14 cellular contexts compared by ENCODE assay signal in the genomic region with DNA sequence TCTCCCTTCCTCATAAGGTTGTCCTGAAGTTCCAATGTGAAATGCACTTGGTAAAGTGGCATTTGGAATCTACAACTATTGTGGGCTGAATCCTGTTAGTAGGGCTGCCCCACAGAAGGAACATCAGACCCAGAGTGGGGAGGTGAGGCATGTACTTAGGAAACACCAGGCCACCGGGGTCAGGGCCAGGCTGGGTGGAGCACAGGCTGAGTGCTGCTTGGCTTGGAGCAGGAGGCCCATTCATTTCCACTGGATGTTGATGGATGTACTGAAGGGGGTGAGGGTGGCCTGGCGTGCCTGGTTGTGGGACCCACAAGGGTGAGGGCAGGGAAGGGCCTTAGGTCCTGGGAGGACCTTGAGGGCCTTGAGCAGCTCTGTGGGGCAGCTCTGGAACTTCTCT. TPM values are rescaled to one million over a fixed set of nuclear protein-coding genes. Genes with fewer than 3 reads are reported as not detected.
DNase-seq lines count a peak whose midpoint lies in the region; ATAC-seq, FAIRE-seq and TF ChIP-seq lines count a peak whose summit lies in the region.
"Had no signal": no experiment of that assay in that cellular context is flagged by ENCODE, and none has a peak within 500 bp of the region (broad histone marks: within the 10 kb centered on the region; RNA-seq: fewer than 3 reads in every experiment).

No MANE protein-coding gene starts in this region.

- CTCF ChIA-PET in endothelial cell of umbilical vein (lab: Charles Lee): interaction anchor here (0.9 to 3.2 kb wide), 8 partner anchors 10 to 48 kb away, joined by 3 to 16 read pairs (median 4); no protein-coding TSS in a partner anchor

- H3K36me3 Mint-ChIP-seq in memory B cell: no peaks in the 10 kb centered on the region
- H3K36me3 Mint-ChIP-seq: activated CD4-positive, alpha-beta memory T cell treated with anti-CD3 and anti-CD28 coated beads for 36 hours had no signal

- no peak for TF ChIP-seq CTCF in endothelial cell of umbilical vein (IDR thresholded peaks at IDR 0.05; ENCODE audit: extremely low read depth in 1 of 2, insufficient read depth in 1 of 2, low read depth in 1 of 2, low read length in 2 of 2)

- no peak for DNase-seq in Karpas-422
- DNase-seq in endothelial cell of umbilical vein (ENCODE audit: low read depth, low spot score): no peak
- DNase-seq in memory B cell (ENCODE audit: low spot score in 2 of 2): no peak
- no peak for DNase-seq in amniotic stem cell (lab: John Stamatoyannopoulos, UW)
- no peak for DNase-seq in AML-193 (lab: John Stamatoyannopoulos, UW)
- no peak for DNase-seq in RPMI8226
- DNase-seq: activated CD4-positive, alpha-beta memory T cell treated with anti-CD3 and anti-CD28 coated beads for 36 hours; activated effector memory CD4-positive, alpha-beta T cell treated with anti-CD3 and anti-CD28 coated beads, Interleukin-2, amount 50 U/mL, for 16 hours; kidney glomerular epithelial cell; NCI-H2029 had no signal

- ATAC-seq in memory B cell (ENCODE audit: low read depth) (no peak), HG03025 (IDR thresholded peaks at IDR 0.05; ENCODE audit: low FRiP score, unreplicated experiment) (no peak)
- ATAC-seq: HCT116 had no signal

- H3K27ac Mint-ChIP-seq in memory B cell: peak overlapping the region; percentile 72
- H3K27ac Mint-ChIP-seq: activated CD4-positive, alpha-beta memory T cell treated with anti-CD3 and anti-CD28 coated beads for 36 hours had no signal

- H3K27me3 ChIP-seq in Karpas-422 (ENCODE audit: low read length) (no peaks in the 10 kb centered on the region), endothelial cell of umbilical vein (ENCODE audit: control insufficient read depth in 2 of 2, insufficient read depth in 2 of 2, low read length in 2 of 2) (no peaks in the 10 kb centered on the region), skeletal muscle tissue (ENCODE audit: control insufficient read depth in 3 of 3, insufficient read depth in 3 of 3, low read length in 3 of 3) (no peaks in the 10 kb centered on the region)

- H3K9me3 ChIP-seq in Karpas-422 (ENCODE audit: low read length): no peaks in the 10 kb centered on the region
- H3K9me3 ChIP-seq in endothelial cell of umbilical vein (replicated peaks; ENCODE audit: control insufficient read depth, insufficient read depth, low read length): no peaks in the 10 kb centered on the region
- H3K9me3 ChIP-seq in skeletal muscle tissue (ENCODE audit: control insufficient read depth in 3 of 3, low read length in 3 of 3): no peaks in the 10 kb centered on the region

- H3K4me2 ChIP-seq in Karpas-422 (ENCODE audit: low read depth, low read length, poor library complexity, severe bottlenecking): peak overlapping the region; percentile 41
- H3K4me2 ChIP-seq in endothelial cell of umbilical vein (ENCODE audit: insufficient read depth, low read length): no peak overlapping the region

- H3K4me3 ChIP-seq in Karpas-422 (ENCODE audit: low read length) (no peak overlapping the region), endothelial cell of umbilical vein (replicated peaks in 1 of 3; ENCODE audit: insufficient read depth in 1 of 3, low read depth in 1 of 3, low read length in 3 of 3) (no peak overlapping the region), skeletal muscle tissue (ENCODE audit: low read length in 3 of 3) (no peak overlapping the region)

- no peaks in the 10 kb centered on the region for H3K9me3 Mint-ChIP-seq in memory B cell
- H3K9me3 Mint-ChIP-seq: activated CD4-positive, alpha-beta memory T cell treated with anti-CD3 and anti-CD28 coated beads for 36 hours had no signal

- FAIRE-seq in endothelial cell of umbilical vein (lab: Jason Lieb, UNC): no peak
- FAIRE-seq: endometrium had no signal

- H3K79me2 ChIP-seq in Karpas-422 (ENCODE audit: low read length) (peaks cover 93% of the 10 kb centered on the region), endothelial cell of umbilical vein (ENCODE audit: control insufficient read depth, insufficient read depth, low read length) (no peaks in the 10 kb centered on the region)

- H2AFZ ChIP-seq in Karpas-422 (ENCODE audit: low read length) (no peak overlapping the region), endothelial cell of umbilical vein (ENCODE audit: low read depth, low read length) (no peak overlapping the region)

- intact Hi-C loops in endothelial cell of umbilical vein (cut with micrococcal nuclease): loop anchor here (1.0 kb wide), 2 partner anchors 9 to 31 kb away; a partner anchor contains a TSS

- dilution Hi-C loops in endothelial cell of umbilical vein (cut with MboI; ENCODE audit: extremely low pct_ligation_motif_present, low sequenced_read_pairs): no loop called here

- H3K36me3 ChIP-seq in Karpas-422 (ENCODE audit: insufficient read depth, low read length) (no peaks in the 10 kb centered on the region), endothelial cell of umbilical vein (ENCODE audit: control insufficient read depth in 2 of 2, extremely low read depth in 1 of 2, insufficient read depth in 2 of 2, low read length in 2 of 2) (no peaks in the 10 kb centered on the region), skeletal muscle tissue (ENCODE audit: control insufficient read depth in 3 of 3, insufficient read depth in 3 of 3, low read length in 3 of 3) (no peaks in the 10 kb centered on the region)

- no TSS peak for BruUV-seq in endothelial cell of umbilical vein (replicated peaks; lab: Mats Ljungman, UMichigan)

- H4K20me1 ChIP-seq in Karpas-422 (ENCODE audit: insufficient read depth, low read depth, low read length): no peaks in the 10 kb centered on the region; the same call in 1 of the 2 replicates
- no peaks in the 10 kb centered on the region for H4K20me1 ChIP-seq in endothelial cell of umbilical vein (replicated peaks; ENCODE audit: control insufficient read depth, extremely low read depth, insufficient read depth, low read length)

- H3K27ac ChIP-seq in Karpas-422 (ENCODE audit: low read length) (peak overlapping the region; percentile 84), endothelial cell of umbilical vein (ENCODE audit: insufficient read depth, low read depth, low read length) (peak overlapping the region; percentile 73), skeletal muscle tissue (ENCODE audit: low read depth, low read length) (peak overlapping the region; percentile 62)

- peak overlapping the region; percentile 23 for H3K9ac ChIP-seq in Karpas-422 (ENCODE audit: low read length)
- H3K9ac ChIP-seq in endothelial cell of umbilical vein (replicated peaks; ENCODE audit: extremely low read depth, insufficient read depth, low read length): peak overlapping the region; percentile 19
- peak overlapping the region in 1 of 3 donors; percentile 66 for H3K9ac ChIP-seq in skeletal muscle tissue (ENCODE audit: low read depth in 1 of 3, low read length in 3 of 3)

- POLR2A ChIA-PET in endothelial cell of umbilical vein (lab: Charles Lee): interaction anchor here (0.7 to 1.1 kb wide), 2 partner anchors 10 to 761 kb away, joined by 3 to 5 read pairs; no protein-coding TSS in a partner anchor

- H3K4me1 ChIP-seq in Karpas-422 (ENCODE audit: low read length) (peaks cover 79% of the 10 kb centered on the region), endothelial cell of umbilical vein (ENCODE audit: control insufficient read depth, extremely low read depth, insufficient read depth, low read length) (peaks cover 29% of the 10 kb centered on the region), skeletal muscle tissue (ENCODE audit: control insufficient read depth in 3 of 3, insufficient read depth in 3 of 3, low read length in 3 of 3) (peaks cover 46 to 52% (median 49%) of the 10 kb centered on the region in 3 donors)

- H3K27me3 Mint-ChIP-seq in memory B cell: no peaks in the 10 kb centered on the region

- no peak overlapping the region for H3K4me3 Mint-ChIP-seq in memory B cell
- H3K4me3 Mint-ChIP-seq: activated CD4-positive, alpha-beta memory T cell treated with anti-CD3 and anti-CD28 coated beads for 36 hours had no signal

- H3K9me1 ChIP-seq in endothelial cell of umbilical vein (replicated peaks; ENCODE audit: control insufficient read depth, extremely low read depth, insufficient read depth, low read length): no peaks in the 10 kb centered on the region

- H3K4me1 Mint-ChIP-seq in memory B cell: peaks cover 16% of the 10 kb centered on the region

- H3K9me2 ChIP-seq in Karpas-422 (replicated peaks; ENCODE audit: insufficient read depth, low read length): no peaks in the 10 kb centered on the region

- no peak for TF ChIP-seq POLR2A in endothelial cell of umbilical vein (IDR thresholded peaks at IDR 0.05; ENCODE audit: low read depth, low read length)

TF ChIP-seq in endothelial cell of umbilical vein, 7 proteins besides CTCF, POLR2A, EP300 and RAD21:
- TF ChIP-seq, protein P1, sequence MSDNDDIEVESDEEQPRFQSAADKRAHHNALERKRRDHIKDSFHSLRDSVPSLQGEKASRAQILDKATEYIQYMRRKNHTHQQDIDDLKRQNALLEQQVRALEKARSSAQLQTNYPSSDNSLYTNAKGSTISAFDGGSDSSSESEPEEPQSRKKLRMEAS (IDR thresholded peaks at IDR 0.05; ENCODE audit: insufficient read depth, insufficient read length): no peak
- no peak for TF ChIP-seq GATA2 (IDR thresholded peaks at IDR 0.05; ENCODE audit: insufficient read depth, insufficient read length, low read depth, low read length)
- no peak for TF ChIP-seq JUN (IDR thresholded peaks at IDR 0.05; ENCODE audit: borderline replicate concordance, insufficient read depth, insufficient read length, low read depth)

RNA-seq across cellular contexts. Expression of a gene that starts 30.8 kb away (rescaled TPM):
- total RNA-seq in Karpas-422 (2014; rRNA removed; shearing (Covaris generic); ENCODE audit: low replicate concordance): 54.7 and 106 TPM in 2 replicates
- total RNA-seq in endothelial cell of umbilical vein: 62.1 and 73.3 TPM in 2 replicates
- 16.6 and 20.7 TPM in 2 replicates for polyA plus RNA-seq in endothelial cell of umbilical vein
- polyA plus RNA-seq in endothelial cell of umbilical vein (2011; cell fraction: cytosol; rRNA removed): 11.0 and 14.2 TPM in 2 replicates
- polyA plus RNA-seq in endothelial cell of umbilical vein (2011; cell fraction: nucleus; rRNA removed): 36.2 and 39.1 TPM in 2 replicates
- 8.0 and 14.0 TPM in 2 replicates for polyA plus RNA-seq in endothelial cell of umbilical vein (2012)
- 22.8 and 25.4 TPM in 2 replicates for polyA minus RNA-seq in endothelial cell of umbilical vein
- polyA minus RNA-seq in endothelial cell of umbilical vein (2011; cell fraction: cytosol; rRNA and poly(A)+ RNA removed): not detected
- 10.0 and 13.9 TPM in 2 replicates for polyA minus RNA-seq in endothelial cell of umbilical vein (2011; cell fraction: nucleus; rRNA and poly(A)+ RNA removed)
- 15.7 TPM for total RNA-seq in skeletal muscle tissue
